20 cellular contexts compared by ENCODE assay signal in genomic region chr10:90075995-90076394, GRCh38.
"Had no signal": no experiment of that assay in that cellular context is flagged by ENCODE, and none has a peak within 500 bp of the region (broad histone marks: within the 10 kb centered on the region; RNA-seq: fewer than 3 reads in every experiment).

No MANE protein-coding gene starts in this region.

- H3K27ac ChIP-seq: RWPE1 had no signal

- H3K9me3 ChIP-seq: SK-N-SH had no signal

- FAIRE-seq: HepG2 had no signal

- H3K9ac ChIP-seq: SK-N-SH had no signal

- H3K9me2 ChIP-seq: SK-N-SH had no signal

- ATAC-seq: HepG2, Panc1, T-cell had no signal

- H3K27ac Mint-ChIP-seq: T-cell had no signal

- H3K4me2 ChIP-seq: SK-N-SH had no signal

- DNase-seq: IMR-90, Karpas-422, KG1, MM.1S, NCI-H1092 treated with DMSO at 0.1 percent for 48 hours, NCI-H1436, NCI-H187 treated with DMSO at 0.1 percent for 48 hours, NCI-H2029 treated with DMSO at 0.1 percent for 48 hours, NCI-H2171 treated with DMSO at 0.1 percent for 48 hours, NCI-H2227 treated with DMSO at 0.1 percent for 48 hours, NCI-H524, NCI-H526 treated with DMSO at 0.1 percent for 48 hours, NCI-H748 treated with DMSO at 0.1 percent for 48 hours, SHP77, SK-N-SH, SW 1271, T-cell had no signal

- H3K36me3 Mint-ChIP-seq: T-cell had no signal

- H3K4me3 Mint-ChIP-seq: T-cell had no signal

- H3K4me1 Mint-ChIP-seq: T-cell had no signal
